ENCODE assay signal across 1 cellular context in genomic region chr17:50541916-50542688, GRCh38.
A peak's percentile ranks its signal among the peaks of the same experiment; 100 is the strongest.
TF ChIP-seq lines count a peak whose summit lies in the region.

No MANE protein-coding gene starts in this region.

TF ChIP-seq in HEK293, 187 proteins besides CTCF, POLR2A, EP300 and RAD21 (continued from another document and continues in another):
- TF ChIP-seq ZNF704 (tag by site-specific recombination; IDR thresholded peaks at IDR 0.05) = no peak
- peak; percentile 54; the same call in 1 of the 2 replicates for TF ChIP-seq SP7 (tag by site-specific recombination; IDR thresholded peaks at IDR 0.05)
- no peak for TF ChIP-seq ZNF623 (tag by site-specific recombination; IDR thresholded peaks at IDR 0.05)
- TF ChIP-seq ZIC2 (tag by site-specific recombination; IDR thresholded peaks at IDR 0.05) = peak; percentile 60; the same call in 1 of the 2 replicates
- no peak for TF ChIP-seq ZNF571 (tag by site-specific recombination; IDR thresholded peaks at IDR 0.05)
- TF ChIP-seq PRDM6 (tag by site-specific recombination; IDR thresholded peaks at IDR 0.05) = no peak
- peak; percentile 52; the same call in 1 of the 2 replicates for TF ChIP-seq ZNF335 (tag by site-specific recombination; conservative IDR thresholded peaks at IDR 0.05)
- TF ChIP-seq RBAK (tag by site-specific recombination; IDR thresholded peaks at IDR 0.05) = no peak
- TF ChIP-seq ZFP69B (tag by site-specific recombination; IDR thresholded peaks at IDR 0.05) = peak; percentile 47; the same call in 1 of the 2 replicates
- no peak for TF ChIP-seq ZNF423 (tag by site-specific recombination; IDR thresholded peaks at IDR 0.05)
- no peak for TF ChIP-seq ZNF266 (tag by site-specific recombination; IDR thresholded peaks at IDR 0.05; ENCODE audit: low read depth)
- no peak for TF ChIP-seq ZNF114 (tag by site-specific recombination; IDR thresholded peaks at IDR 0.05)
- no peak for TF ChIP-seq ZNF280C (tag by site-specific recombination; IDR thresholded peaks at IDR 0.05)
- TF ChIP-seq EGR2 (tag by site-specific recombination; IDR thresholded peaks at IDR 0.05; ENCODE audit: low read depth) = peak; percentile 87
- TF ChIP-seq PRDM4 (tag by site-specific recombination; IDR thresholded peaks at IDR 0.05) = no peak
- peak; percentile 83 for TF ChIP-seq ZNF341 (tag by site-specific recombination; IDR thresholded peaks at IDR 0.05; ENCODE audit: low read depth)
- peak; percentile 41; the same call in 1 of the 2 replicates for TF ChIP-seq GLIS2 (tag by site-specific recombination; IDR thresholded peaks at IDR 0.05)
- TF ChIP-seq ZNF837 (tag by site-specific recombination; IDR thresholded peaks at IDR 0.05) = no peak
- peak; percentile 40; the same call in 1 of the 2 replicates for TF ChIP-seq ZSCAN30 (tag by site-specific recombination; IDR thresholded peaks at IDR 0.05)
- TF ChIP-seq ZNF132 (tag by site-specific recombination; IDR thresholded peaks at IDR 0.05; ENCODE audit: borderline replicate concordance) = no peak
- TF ChIP-seq ZNF324 (tag by site-specific recombination; IDR thresholded peaks at IDR 0.05) = no peak
- no peak for TF ChIP-seq ZNF239 (tag by site-specific recombination; IDR thresholded peaks at IDR 0.05)
- no peak for TF ChIP-seq ZBTB21 (tag by site-specific recombination; IDR thresholded peaks at IDR 0.05)
- no peak for TF ChIP-seq ZNF16 (tag by site-specific recombination; IDR thresholded peaks at IDR 0.05; ENCODE audit: low read depth)
- no peak for TF ChIP-seq ZBTB44 (tag by site-specific recombination; IDR thresholded peaks at IDR 0.05)
- TF ChIP-seq ZNF311 (tag by site-specific recombination; IDR thresholded peaks at IDR 0.05; ENCODE audit: borderline replicate concordance) = no peak
- no peak for TF ChIP-seq SETDB1 (IDR thresholded peaks at IDR 0.05; ENCODE audit: insufficient read length, low read length)
- TF ChIP-seq ZNF548 (tag by site-specific recombination; IDR thresholded peaks at IDR 0.05) = no peak
- no peak for TF ChIP-seq ZFP3 (tag by site-specific recombination; IDR thresholded peaks at IDR 0.05; ENCODE audit: low read depth)
- peak; percentile 83 for TF ChIP-seq PBX3 (CRISPR knock-in tag; IDR thresholded peaks at IDR 0.05)
- TF ChIP-seq ZNF48 (tag by site-specific recombination; IDR thresholded peaks at IDR 0.05) = no peak
- TF ChIP-seq MYNN (tag by site-specific recombination; IDR thresholded peaks at IDR 0.05; ENCODE audit: borderline replicate concordance) = no peak
- no peak for TF ChIP-seq REST (tag by site-specific recombination; IDR thresholded peaks at IDR 0.05)
- peak; percentile 87 for TF ChIP-seq KLF9 (tag by site-specific recombination; IDR thresholded peaks at IDR 0.05; ENCODE audit: low read depth)
- TF ChIP-seq ZNF544 (tag by site-specific recombination; IDR thresholded peaks at IDR 0.05) = no peak
- TF ChIP-seq ZNF169 (tag by site-specific recombination; IDR thresholded peaks at IDR 0.05) = no peak
- TF ChIP-seq ZNF558 (tag by site-specific recombination; IDR thresholded peaks at IDR 0.05) = no peak
- peak; percentile 76 for TF ChIP-seq ZBTB20 (tag by site-specific recombination; IDR thresholded peaks at IDR 0.05)
- TF ChIP-seq YY1 (tag by site-specific recombination; IDR thresholded peaks at IDR 0.05) = no peak
- TF ChIP-seq ZNF776 (tag by site-specific recombination; IDR thresholded peaks at IDR 0.05; ENCODE audit: borderline replicate concordance) = no peak
- no peak for TF ChIP-seq ZNF843 (tag by site-specific recombination; IDR thresholded peaks at IDR 0.05)
- peak; percentile 54; the same call in 1 of the 2 replicates for TF ChIP-seq OSR2 (tag by site-specific recombination; IDR thresholded peaks at IDR 0.05)
- no peak for TF ChIP-seq HOXA7 (CRISPR knock-in tag; IDR thresholded peaks at IDR 0.05; ENCODE audit: borderline replicate concordance)
- TF ChIP-seq ZNF433 (tag by site-specific recombination; IDR thresholded peaks at IDR 0.05; ENCODE audit: low read depth) = no peak
- TF ChIP-seq ZNF600 (tag by site-specific recombination; IDR thresholded peaks at IDR 0.05) = peak; percentile 84
- no peak for TF ChIP-seq ZNF555 (tag by site-specific recombination; conservative IDR thresholded peaks at IDR 0.05)
- no peak for TF ChIP-seq SALL2 (tag by site-specific recombination; IDR thresholded peaks at IDR 0.05; ENCODE audit: borderline replicate concordance)
- TF ChIP-seq BCL6B (tag by site-specific recombination; IDR thresholded peaks at IDR 0.05) = no peak
- TF ChIP-seq ZNF561 (tag by site-specific recombination; IDR thresholded peaks at IDR 0.05; ENCODE audit: borderline replicate concordance) = peak; percentile 67; the same call in 1 of the 2 replicates
- peak; percentile 35; the same call in 1 of the 2 replicates for TF ChIP-seq ZBTB7A (tag by site-specific recombination; IDR thresholded peaks at IDR 0.05; ENCODE audit: low read depth)
- no peak for TF ChIP-seq ZNF404 (tag by site-specific recombination; IDR thresholded peaks at IDR 0.05)
- TF ChIP-seq ZNF426 (tag by site-specific recombination; IDR thresholded peaks at IDR 0.05) = no peak
- peak; percentile 96 for TF ChIP-seq ZFHX2 (tag by site-specific recombination; conservative IDR thresholded peaks at IDR 0.05)
- no peak for TF ChIP-seq OVOL3 (tag by site-specific recombination; IDR thresholded peaks at IDR 0.05)
- TF ChIP-seq ZNF654 (tag by site-specific recombination; IDR thresholded peaks at IDR 0.05; ENCODE audit: low read depth) = no peak; the same call in 1 of the 2 replicates
- TF ChIP-seq ZNF660 (tag by site-specific recombination; IDR thresholded peaks at IDR 0.05) = 0 out of 2 replicates have a peak, but pooled peaks have one; percentile 55
- no peak for TF ChIP-seq YY2 (tag by site-specific recombination; IDR thresholded peaks at IDR 0.05)
- TF ChIP-seq HOXD13 (CRISPR knock-in tag; IDR thresholded peaks at IDR 0.05; ENCODE audit: borderline replicate concordance) = no peak
- TF ChIP-seq ZXDB (tag by site-specific recombination; IDR thresholded peaks at IDR 0.05) = 0 out of 2 replicates have a peak, but pooled peaks have one; percentile 66
- no peak for TF ChIP-seq ZNF677 (tag by site-specific recombination; IDR thresholded peaks at IDR 0.05)
- no peak for TF ChIP-seq ZNF223 (tag by site-specific recombination; IDR thresholded peaks at IDR 0.05)
